In the genomic region with DNA sequence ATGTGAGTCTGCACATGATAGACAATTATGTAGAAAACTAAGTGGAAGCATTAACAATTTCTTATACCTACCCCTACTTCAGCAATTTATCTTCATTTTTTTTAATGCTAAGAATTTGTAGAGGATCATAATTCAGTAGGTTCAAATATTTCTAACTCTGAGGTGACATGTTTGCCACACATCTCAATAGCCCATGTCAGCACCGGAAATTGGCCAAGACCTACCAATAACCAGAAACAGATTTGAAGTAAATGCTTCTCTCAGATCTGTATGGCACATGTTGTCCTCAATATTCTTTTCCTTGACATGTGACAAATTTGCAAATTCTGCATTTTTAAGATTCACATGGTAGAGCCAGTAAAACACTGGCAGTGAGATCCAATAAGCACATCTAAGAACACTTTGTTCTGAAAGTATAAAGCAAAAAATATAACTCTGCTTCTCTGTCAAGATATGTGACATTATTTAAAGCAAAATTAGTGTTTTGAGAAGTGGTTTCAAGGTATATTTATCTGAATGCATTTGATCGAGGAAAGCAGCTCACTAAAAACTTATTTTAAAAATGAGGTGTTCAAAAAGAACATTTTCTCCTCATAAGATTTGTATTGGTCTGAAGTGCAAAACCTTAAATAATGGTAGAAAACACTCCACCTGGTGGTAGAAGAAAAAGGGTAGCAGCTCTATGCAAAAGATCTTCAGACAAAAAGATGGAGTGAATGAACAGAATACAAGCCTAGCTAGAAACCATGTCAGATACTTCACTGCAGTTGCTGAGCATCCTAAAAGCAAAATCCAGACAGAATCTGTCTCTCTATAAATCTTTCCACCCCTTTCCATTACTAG, we compare ENCODE assay signal across 10 cellular contexts.
DNase-seq lines count a peak whose midpoint lies in the region; ATAC-seq, FAIRE-seq and TF ChIP-seq lines count a peak whose summit lies in the region.
"Had no signal": no experiment of that assay in that cellular context is flagged by ENCODE, and none has a peak within 500 bp of the region (broad histone marks: within the 10 kb centered on the region; RNA-seq: fewer than 3 reads in every experiment).

No MANE protein-coding gene starts in this region.

- ATAC-seq in GM18907 (IDR thresholded peaks at IDR 0.05; ENCODE audit: unreplicated experiment): peak; percentile 63
- ATAC-seq in HG03342 (IDR thresholded peaks at IDR 0.05; ENCODE audit: unreplicated experiment): no peak
- ATAC-seq: right cardiac atrium had no signal

- H3K9me3 ChIP-seq in fibroblast of lung (ENCODE audit: control insufficient read depth, insufficient read depth, low read depth, low read length): no peaks in the 10 kb centered on the region

- TF ChIP-seq CTCF in AG09309 (IDR thresholded peaks at IDR 0.05; ENCODE audit: control insufficient read depth, insufficient read depth, low read depth, low read length, missing control alignments) (peak; percentile 53), fibroblast of lung (conservative IDR thresholded peaks at IDR 0.05 in 1 of 2, IDR thresholded peaks at IDR 0.05 in 1 of 2; ENCODE audit: low read depth in 1 of 2, low read length in 2 of 2) (peak; percentile 23 to 51)

- no peak for TF ChIP-seq POLR2A in H54 (IDR thresholded peaks at IDR 0.05; ENCODE audit: low read depth, low read length)

- H3K9ac ChIP-seq in fibroblast of lung (ENCODE audit: insufficient read depth, low read length): no peak overlapping the region

- H3K4me1 ChIP-seq in fibroblast of lung (ENCODE audit: control insufficient read depth, extremely low read depth, insufficient read depth, low read length): no peaks in the 10 kb centered on the region

- DNase-seq in AG09309 (ENCODE audit: low read depth) (peak; percentile 7), NCI-H460 (ENCODE audit: extremely low read depth, low read depth) (peak; percentile 8), fibroblast of lung (ENCODE audit: low read depth in 2 of 2) (peak; percentile 21 to 23), H54 (ENCODE audit: insufficient read length, low spot score) (no peak), iPS-NIHi11 (ENCODE audit: low spot score) (no peak), epidermal melanocyte (ENCODE audit: insufficient read length, low spot score) (no peak)
- DNase-seq: aorta had no signal

- H3K4me3 ChIP-seq in AG09309 (ENCODE audit: control insufficient read depth, low read depth, low read length) (no peak overlapping the region), fibroblast of lung (replicated peaks in 1 of 4; ENCODE audit: control extremely low read depth in 1 of 4, insufficient read depth in 1 of 4, low read depth in 3 of 4, low read length in 4 of 4) (no peak overlapping the region)

- H3K27me3 ChIP-seq in fibroblast of lung (ENCODE audit: control insufficient read depth, insufficient read depth, low read length): no peaks in the 10 kb centered on the region

- no peaks in the 10 kb centered on the region for H3K79me2 ChIP-seq in fibroblast of lung (ENCODE audit: control insufficient read depth, insufficient read depth, low read length)

- no peak overlapping the region for H3K27ac ChIP-seq in fibroblast of lung (ENCODE audit: insufficient read depth, low read length)

- no peaks in the 10 kb centered on the region for H4K20me1 ChIP-seq in fibroblast of lung (ENCODE audit: control insufficient read depth, extremely low read depth, insufficient read depth, low read length)

- no peaks in the 10 kb centered on the region for H3K36me3 ChIP-seq in fibroblast of lung (ENCODE audit: control insufficient read depth, insufficient read depth, low read length)

- FAIRE-seq in H54 (lab: Jason Lieb, UNC): no peak

- H2AFZ ChIP-seq in fibroblast of lung (ENCODE audit: low read length): no peak overlapping the region

- H3K4me2 ChIP-seq in fibroblast of lung (ENCODE audit: extremely low read depth, insufficient read depth, low read length): no peak overlapping the region

Comparison
In these comparisons a context has a peak if more than half of its experiments do, and no peak if none do; other contexts are left out.
1. DNase-seq: peak in AG09309 (single experiment), NCI-H460 (single experiment) and fibroblast of lung (2 of 2); none in H54 (single experiment), iPS-NIHi11 (single experiment) and epidermal melanocyte (single experiment).